In genomic region chr4:146243141-146243882, GRCh38 we compare ENCODE assay signal across 8 cellular contexts.
A peak's percentile ranks its signal among the peaks of the same experiment; 100 is the strongest.
DNase-seq lines count a peak whose midpoint lies in the region; ATAC-seq and TF ChIP-seq lines count a peak whose summit lies in the region.

No MANE protein-coding gene starts in this region.

- H3K4me3 ChIP-seq in AG09309 (ENCODE audit: control insufficient read depth, low read depth, low read length): no peak overlapping the region
- peak overlapping the region; percentile 9 for H3K4me3 ChIP-seq in coronary artery

- ATAC-seq in GM19328 (IDR thresholded peaks at IDR 0.05; ENCODE audit: unreplicated experiment) (peak; percentile 87), HG03439 (IDR thresholded peaks at IDR 0.05; ENCODE audit: unreplicated experiment) (peak; percentile 90)

- TF ChIP-seq CTCF in AG09309 (IDR thresholded peaks at IDR 0.05; ENCODE audit: control insufficient read depth, insufficient read depth, low read depth, low read length, missing control alignments): peak; percentile 40
- no peak for TF ChIP-seq CTCF in coronary artery (IDR thresholded peaks at IDR 0.05)

- peak overlapping the region in 1 of 2 donors; percentile 67 for H3K27ac ChIP-seq in coronary artery

- DNase-seq in AG09309 (ENCODE audit: low read depth): no peak
- DNase-seq in activated CD4-positive, CD25-positive, alpha-beta regulatory T cell treated with anti-CD3 and anti-CD28 coated beads, Interleukin-2, amount 50 U/mL, for 72 hours: peak; percentile 65
- no peak for DNase-seq in coronary artery (ENCODE audit: low spot score)
- DNase-seq in putamen (ENCODE audit: low spot score): peak; percentile 76
- no peak for DNase-seq in glomerular visceral epithelial cell (ENCODE audit: extremely low spot score)
- no peak for DNase-seq in AG20443 (ENCODE audit: low spot score)

Comparison
In these comparisons a context has a peak if more than half of its experiments do, and no peak if none do; other contexts are left out.
1. DNase-seq: peak in activated CD4-positive, CD25-positive, alpha-beta regulatory T cell treated with anti-CD3 and anti-CD28 coated beads, Interleukin-2, amount 50 U/mL, for 72 hours (single experiment) and putamen (single experiment); none in AG09309 (single experiment), coronary artery (single experiment), glomerular visceral epithelial cell (single experiment) and AG20443 (single experiment).